19 cellular contexts compared by ENCODE assay signal in genomic region chr1:206774096-206774495, GRCh38.
DNase-seq lines count a peak whose midpoint lies in the region; TF ChIP-seq lines count a peak whose summit lies in the region.
"Had no signal": no experiment of that assay in that cellular context is flagged by ENCODE, and none has a peak within 500 bp of the region (broad histone marks: within the 10 kb centered on the region; RNA-seq: fewer than 3 reads in every experiment).

No MANE protein-coding gene starts in this region.

- H3K36me3 ChIP-seq in KMS-11 (ENCODE audit: insufficient read depth) = no peaks in the 10 kb centered on the region
- H3K36me3 ChIP-seq: neutrophil had no signal

- DNase-seq in GM12864 (ENCODE audit: low read depth) (no peak), SKM-1 (lab: John Stamatoyannopoulos, UW; ENCODE audit: unreplicated experiment) (peak; percentile 31), pons (ENCODE audit: low spot score) (peak; percentile 37), T-helper 1 cell (no peak), EL (no peak), foreskin melanocyte (no peak)
- DNase-seq: activated CD4-positive, CD25-positive, alpha-beta regulatory T cell; activated CD8-positive, alpha-beta T cell treated with anti-CD3 and anti-CD28 coated beads for 36 hours; activated naive CD4-positive, alpha-beta T cell treated with anti-CD3 and anti-CD28 coated beads for 36 hours; caudate nucleus; COR-L47; NCI-H2107; NCI-H510A; OCI-M1; retina; SHP77 treated with DMSO at 0.1 percent for 48 hours; stimulated activated CD4-positive, alpha-beta T cell treated with anti-CD3 and anti-CD28 coated beads, Interleukin-4, amount 100 ng/mL, for 4 hours had no signal

- no peak overlapping the region for H3K27ac ChIP-seq in KMS-11
- H3K27ac ChIP-seq: neutrophil had no signal

- H3K27me3 ChIP-seq in KMS-11 (ENCODE audit: insufficient read depth, low read depth) = no peaks in the 10 kb centered on the region
- H3K27me3 ChIP-seq: neutrophil had no signal

- H2AFZ ChIP-seq in KMS-11 (ENCODE audit: low read depth) = peak overlapping the region; percentile 18

- peak overlapping the region; percentile 69 for H3K4me3 ChIP-seq in GM12864 (ENCODE audit: low read depth, low read length)
- H3K4me3 ChIP-seq in KMS-11 (IDR thresholded peaks at IDR 0.05; ENCODE audit: insufficient read depth, low read depth, low read length) = no peak overlapping the region

- H3K4me1 ChIP-seq in KMS-11 (ENCODE audit: low read depth, poor library complexity, severe bottlenecking) = peaks cover 75% of the 10 kb centered on the region

- H3K4me2 ChIP-seq in KMS-11 = peak overlapping the region; percentile 72

- TF ChIP-seq CTCF in GM12864 (IDR thresholded peaks at IDR 0.05; ENCODE audit: low read depth, low read length, missing control alignments) (no peak), KMS-11 (conservative IDR thresholded peaks at IDR 0.05; ENCODE audit: low read depth, low read length) (no peak)

- no peaks in the 10 kb centered on the region for H3K79me2 ChIP-seq in KMS-11 (ENCODE audit: insufficient read depth, low read depth)

- no peaks in the 10 kb centered on the region for H4K20me1 ChIP-seq in KMS-11 (ENCODE audit: insufficient read depth)

- no peak overlapping the region; the same call in 1 of the 2 replicates for H3K9ac ChIP-seq in KMS-11

Comparison
In these comparisons a context has a peak if more than half of its experiments do, and no peak if none do; other contexts are left out.
1. DNase-seq: peak in SKM-1 (single experiment) and pons (single experiment); none in GM12864 (single experiment), T-helper 1 cell (0 of 5), EL (single experiment) and foreskin melanocyte (single experiment).